26 cellular contexts compared by ENCODE assay signal in genomic region chr15:37199546-37199945, GRCh38.
"Had no signal": no experiment of that assay in that cellular context is flagged by ENCODE, and none has a peak within 500 bp of the region (broad histone marks: within the 10 kb centered on the region; RNA-seq: fewer than 3 reads in every experiment).

No MANE protein-coding gene starts in this region.

- H3K27ac ChIP-seq: left ventricle myocardium inferior, ovary, sigmoid colon, spleen, suprapubic skin, thoracic aorta, tibial artery, uterus had no signal

- DNase-seq: immature natural killer cell; kidney; left colon; left ventricle myocardium inferior; mesendoderm; naive B cell; natural killer cell; nephron progenitor cell; ovary; retina; right cardiac atrium; sigmoid colon; small intestine; spleen; stimulated activated CD4-positive, alpha-beta T cell treated with anti-CD3 and anti-CD28 coated beads, Interleukin-4, amount 100 ng/mL, for 24 hours; stimulated activated naive CD4-positive, alpha-beta T cell; tibial artery; trophoblast cell; uterus had no signal

- H3K27me3 Mint-ChIP-seq: naive B cell; progenitor cell of endocrine pancreas; stimulated activated naive CD8-positive, alpha-beta T cell treated with anti-CD3 and anti-CD28 coated beads, Interleukin-15, Interleukin-2, amounts not matched to agents 100 ng/mL and 50 ng/mL, for 24 hours had no signal

- H3K4me3 ChIP-seq: left ventricle myocardium inferior, lung, ovary, sigmoid colon, spleen, suprapubic skin, thoracic aorta, tibial artery, uterus had no signal

- H3K4me1 Mint-ChIP-seq: immature natural killer cell; naive B cell; natural killer cell; stimulated activated effector memory CD8-positive, alpha-beta T cell treated with anti-CD3 and anti-CD28 coated beads, Interleukin-12 subunit alpha, Interleukin-12 subunit beta, amount 100 ng/mL, for 72 hours had no signal

- H3K4me1 ChIP-seq: left ventricle myocardium inferior, sigmoid colon, spleen, suprapubic skin, tibial artery, uterus had no signal

- H3K9me3 Mint-ChIP-seq: nephron progenitor cell had no signal

- H3K36me3 Mint-ChIP-seq: immature natural killer cell; mesothelial cell of epicardium; naive B cell; natural killer cell; stimulated activated effector memory CD8-positive, alpha-beta T cell treated with anti-CD3 and anti-CD28 coated beads, Interleukin-12 subunit alpha, Interleukin-12 subunit beta, amount 100 ng/mL, for 72 hours had no signal

- H3K27me3 ChIP-seq: sigmoid colon, spleen, suprapubic skin, tibial artery, uterus had no signal

- H3K27ac Mint-ChIP-seq: immature natural killer cell; mesothelial cell of epicardium; naive B cell; natural killer cell; nephron progenitor cell; progenitor cell of endocrine pancreas; stimulated activated effector memory CD8-positive, alpha-beta T cell treated with anti-CD3 and anti-CD28 coated beads, Interleukin-12 subunit alpha, Interleukin-12 subunit beta, amount 100 ng/mL, for 72 hours; stimulated activated naive CD8-positive, alpha-beta T cell treated with anti-CD3 and anti-CD28 coated beads, Interleukin-15, Interleukin-2, amounts not matched to agents 100 ng/mL and 50 ng/mL, for 24 hours had no signal

- H3K36me3 ChIP-seq: left ventricle myocardium inferior, ovary, sigmoid colon, spleen, suprapubic skin, thoracic aorta, tibial artery, uterus had no signal

- H3K4me3 Mint-ChIP-seq: immature natural killer cell; mesothelial cell of epicardium; naive B cell; natural killer cell; nephron progenitor cell; stimulated activated effector memory CD8-positive, alpha-beta T cell treated with anti-CD3 and anti-CD28 coated beads, Interleukin-12 subunit alpha, Interleukin-12 subunit beta, amount 100 ng/mL, for 72 hours; stimulated activated naive CD8-positive, alpha-beta T cell treated with anti-CD3 and anti-CD28 coated beads, Interleukin-15, Interleukin-2, amounts not matched to agents 100 ng/mL and 50 ng/mL, for 24 hours had no signal

- H3K9me3 ChIP-seq: left ventricle myocardium inferior, ovary, sigmoid colon, spleen, suprapubic skin, thoracic aorta, tibial artery, uterus had no signal
